Comparison of ENCODE assay signal across 12 cellular contexts in genomic region chrX:136030357-136031225, GRCh38. TPM values are rescaled to one million over a fixed set of nuclear protein-coding genes. Genes with fewer than 3 reads are reported as not detected.
DNase-seq lines count a peak whose midpoint lies in the region; ATAC-seq, FAIRE-seq and TF ChIP-seq lines count a peak whose summit lies in the region.
"Had no signal": no experiment of that assay in that cellular context is flagged by ENCODE, and none has a peak within 500 bp of the region (broad histone marks: within the 10 kb centered on the region; RNA-seq: fewer than 3 reads in every experiment).

No MANE protein-coding gene starts in this region.

- H3K36me3 ChIP-seq in right lobe of liver: no peaks in the 10 kb centered on the region
- H3K36me3 ChIP-seq in HepG2 (replicated peaks in 1 of 2; ENCODE audit: control insufficient read depth in 1 of 2, insufficient read depth in 2 of 2, low read length in 2 of 2): no peaks in the 10 kb centered on the region
- H3K36me3 ChIP-seq in aorta (ENCODE audit: control insufficient read depth in 1 of 2, insufficient read depth in 2 of 2, low read length in 1 of 2): no peaks in the 10 kb centered on the region

- TF ChIP-seq POLR2A in right lobe of liver (IDR thresholded peaks at IDR 0.05) (no peak), HepG2 (IDR thresholded peaks at IDR 0.05; ENCODE audit: insufficient read depth in 1 of 2, low read depth in 2 of 2, low read length in 2 of 2) (no peak)

- intact Hi-C loops in right lobe of liver (cut with DNase I): loop anchor here in 1 of 2 donors (10.0 kb wide), 1 partner anchor 134 kb away; no protein-coding TSS in a partner anchor
- intact Hi-C loops in HepG2 (cut with micrococcal nuclease; ENCODE audit: unreplicated experiment): no loop called here
- intact Hi-C loops in aorta (cut with DNase I): loop anchor here (5.0 kb wide), 2 partner anchors 92 to 132 kb away; no protein-coding TSS in a partner anchor

- H2AFZ ChIP-seq in HepG2 (ENCODE audit: low read length): no peak overlapping the region

- H3K9ac ChIP-seq in HepG2 (ENCODE audit: insufficient read depth, low read depth, low read length): no peak overlapping the region

- no peaks in the 10 kb centered on the region for H3K9me3 ChIP-seq in right lobe of liver
- H3K9me3 ChIP-seq in HepG2 (ENCODE audit: low read length): no peaks in the 10 kb centered on the region
- no peaks in the 10 kb centered on the region for H3K9me3 ChIP-seq in aorta (ENCODE audit: control insufficient read depth, low read length)

- H3K27me3 ChIP-seq in right lobe of liver (no peaks in the 10 kb centered on the region), HepG2 (ENCODE audit: control insufficient read depth in 1 of 2, insufficient read depth in 2 of 2, low read length in 2 of 2) (no peaks in the 10 kb centered on the region), aorta (ENCODE audit: control insufficient read depth in 1 of 2, insufficient read depth in 2 of 2, low read length in 1 of 2) (no peaks in the 10 kb centered on the region)

- CTCF ChIA-PET in HepG2 (lab: Yijun Ruan, JAX; ENCODE audit: low intra/inter-chr PET ratio, low total read pairs): interaction anchor here (3.2 kb wide), 1 partner anchor 179 kb away, joined by 12 read pairs; no protein-coding TSS in a partner anchor
- CTCF ChIA-PET in HEK293T (lab: Yijun Ruan, JAX): interaction anchor here (0.8 to 3.4 kb wide), 5 partner anchors 132 to 238 kb away, joined by 3 to 57 read pairs (median 7); no protein-coding TSS in a partner anchor

- H3K4me1 ChIP-seq in right lobe of liver (no peaks in the 10 kb centered on the region), HepG2 (ENCODE audit: insufficient read depth, low read length) (no peaks in the 10 kb centered on the region), aorta (ENCODE audit: control insufficient read depth in 1 of 2, insufficient read depth in 2 of 2, low read length in 2 of 2) (no peaks in the 10 kb centered on the region)

- TF ChIP-seq RAD21 in HepG2 (CRISPR knock-in tag; IDR thresholded peaks at IDR 0.05): no peak

- no TSS peak for BruUV-seq in HepG2 (replicated peaks; lab: Mats Ljungman, UMichigan)

- no peak for FAIRE-seq in HepG2 (lab: Jason Lieb, UNC)

- H3K27ac ChIP-seq in right lobe of liver (peak overlapping the region in 1 of 3 donors; percentile 3), HepG2 (ENCODE audit: extremely low read length, insufficient read depth, low read length) (no peak overlapping the region), aorta (ENCODE audit: low read depth in 1 of 2, low read length in 2 of 2) (peak overlapping the region; percentile 87 to 97)
- H3K27ac ChIP-seq: 22Rv1, HL-60 had no signal

- POLR2A ChIA-PET in HepG2 (lab: Yijun Ruan, JAX) (no interaction called here), HEK293T (lab: Yijun Ruan, JAX) (interaction anchor here (0.8 to 2.5 kb wide), 2 partner anchors 35 to 466 kb away, joined by 3 to 8 read pairs; no protein-coding TSS in a partner anchor)

- H3K4me3 ChIP-seq in right lobe of liver (no peak overlapping the region), HepG2 (replicated peaks in 1 of 3; ENCODE audit: insufficient read depth in 1 of 3, low read depth in 2 of 3, low read length in 3 of 3) (no peak overlapping the region), fibroblast of mammary gland (ENCODE audit: control insufficient read depth, low read depth, low read length) (no peak overlapping the region), aorta (ENCODE audit: low read length in 2 of 2) (no peak overlapping the region)

- in situ Hi-C loops in HepG2 (cut with HindIII; ENCODE audit: extremely low pct_ligation_motif_present, low pct_unique_long_range_greater_than_20kb): loop anchor here (10.0 kb wide), 1 partner anchor 134 kb away; no protein-coding TSS in a partner anchor

- no peaks in the 10 kb centered on the region for H4K20me1 ChIP-seq in HepG2 (ENCODE audit: insufficient read depth, low read length)

- TF ChIP-seq EP300 in HepG2 (IDR thresholded peaks at IDR 0.05; ENCODE audit: low read depth in 2 of 2, low read length in 2 of 2): no peak
- no peak for TF ChIP-seq EP300 in HepG2 (CRISPR knock-in tag; IDR thresholded peaks at IDR 0.05; ENCODE audit: borderline replicate concordance)

- DNase-seq in right lobe of liver (no peak), HepG2 (ENCODE audit: low spot score) (no peak), fibroblast of mammary gland (ENCODE audit: low read depth) (peak; percentile 63), myocyte (ENCODE audit: low read depth) (peak; percentile 75), aorta (peak; percentile 64 to 76), HEK293T (ENCODE audit: extremely low spot score) (no peak), midbrain (lab: John Stamatoyannopoulos, UW) (no peak)
- DNase-seq: effector memory CD8-positive, alpha-beta T cell; NCI-H2171 treated with DMSO at 0.1 percent for 48 hours had no signal

- TF ChIP-seq CTCF in right lobe of liver (IDR thresholded peaks at IDR 0.05) (no peak), HepG2 (CRISPR knock-in tag; IDR thresholded peaks at IDR 0.05) (no peak), fibroblast of mammary gland (conservative IDR thresholded peaks at IDR 0.05; ENCODE audit: control insufficient read depth, insufficient read depth, low read depth, low read length) (no peak)

- ATAC-seq in right lobe of liver (peak; percentile 29 to 70 (median 48)), HepG2 (no peak), aorta (ENCODE audit: low FRiP score) (peak; percentile 68), HG02884 (IDR thresholded peaks at IDR 0.05; ENCODE audit: unreplicated experiment) (no peak)
- ATAC-seq: effector memory CD8-positive, alpha-beta T cell had no signal

- H3K79me2 ChIP-seq in HepG2 (ENCODE audit: insufficient read depth, low read length): no peaks in the 10 kb centered on the region

- no peak overlapping the region for H3K4me2 ChIP-seq in HepG2 (ENCODE audit: low read depth, low read length)

- WGBS in right lobe of liver (ENCODE audit: insufficient coverage, low coverage, low lambda C conversion rate, missing lambda C conversion rate): 44% methylated on average over 9 of the region's 9 CpGs
- 90% methylated on average over 7 of the region's 9 CpGs for WGBS in HepG2 (ENCODE audit: low lambda C conversion rate)
- 6 to 23% methylated on average over 9 of the region's 9 CpGs for WGBS in aorta, 2 donors

TF ChIP-seq in HEK293T, 16 proteins besides CTCF, POLR2A, EP300 and RAD21 (continues in another document):
- no peak for TF ChIP-seq ZNF384 (IDR thresholded peaks at IDR 0.05)
- no peak for TF ChIP-seq TARDBP (IDR thresholded peaks at IDR 0.05)

RNA-seq across cellular contexts. Expression of gene SLC9A6, which starts 45.4 kb away (rescaled TPM):
- 1 to 10 TPM; 3.6 to 7.6 (median 4.9) TPM for total RNA-seq in right lobe of liver
- 5.1 and 8.0 TPM in 2 replicates for total RNA-seq in HepG2 (2016; rRNA removed; fragmentation: Illumina TruSeq; extraction: Trizol)
- 0.81 and 1.1 TPM in 2 replicates for total RNA-seq in HepG2 (2016; cell fraction: cytosol; rRNA removed; fragmentation: Illumina TruSeq; extraction: Trizol; ENCODE audit: low read depth)
- total RNA-seq in HepG2 (2016; cell fraction: insoluble cytoplasmic fraction; rRNA removed; fragmentation: Illumina TruSeq; extraction: Trizol): 4.6 and 9.6 TPM in 2 replicates
- total RNA-seq in HepG2 (2016; cell fraction: membrane; rRNA removed; fragmentation: Illumina TruSeq; extraction: Trizol): 2.4 and 3.5 TPM in 2 replicates
- total RNA-seq in HepG2 (2016; cell fraction: nucleus; rRNA removed; fragmentation: Illumina TruSeq; extraction: Trizol): 8.9 and 11.4 TPM in 2 replicates
- 3.9 TPM in 2 replicates for polyA plus RNA-seq in HepG2 (2011; rRNA removed)
- polyA plus RNA-seq in HepG2 (2011; cell fraction: cytosol; rRNA removed): 2.5 and 4.2 TPM in 2 replicates
- polyA plus RNA-seq in HepG2 (2011; cell fraction: nucleus; rRNA removed): 1.8 and 2.2 TPM in 2 replicates
- polyA plus RNA-seq in HepG2 (2012): 3.2 and 3.3 TPM in 2 replicates
- 0.33 and 0.44 TPM in 2 replicates for polyA plus RNA-seq in HepG2 (2016; cell fraction: cytosol; fragmentation: Illumina TruSeq; extraction: Trizol; ENCODE audit: low read depth)
- polyA plus RNA-seq in HepG2 (2016; cell fraction: insoluble cytoplasmic fraction; fragmentation: Illumina TruSeq; extraction: Trizol; ENCODE audit: low read depth): 4.4 and 5.3 TPM in 2 replicates
- 1.2 and 1.6 TPM in 2 replicates for polyA plus RNA-seq in HepG2 (2016; cell fraction: membrane; fragmentation: Illumina TruSeq; extraction: Trizol; ENCODE audit: low read depth)
- polyA plus RNA-seq in HepG2 (2016; cell fraction: nucleus; fragmentation: Illumina TruSeq; extraction: Trizol; ENCODE audit: insufficient read depth, low read depth): 11.4 and 13.9 TPM in 2 replicates
- 12.2 and 28.7 TPM in 2 replicates for polyA minus RNA-seq in HepG2 (2011; rRNA and poly(A)+ RNA removed; ENCODE audit: low replicate concordance)
- polyA minus RNA-seq in HepG2 (2011; cell fraction: cytosol; rRNA and poly(A)+ RNA removed): 5.9 and 6.9 TPM in 2 replicates
- 6.1 and 6.7 TPM in 2 replicates for polyA minus RNA-seq in HepG2 (2011; cell fraction: nucleus; rRNA and poly(A)+ RNA removed)
- total RNA-seq in myocyte: 14.9 and 20.1 TPM in 2 replicates
- 10.2 TPM for polyA plus RNA-seq in myocyte (2012)
- 10 to 100 TPM; 14.7 to 17.2 TPM for total RNA-seq in aorta
- 10 to 100 TPM in 1 of 2 donors, 1 to 10 TPM in 1; 7.0 to 16.7 TPM for polyA plus RNA-seq in aorta

RNA-seq across cellular contexts. Expression of gene MMGT1, which starts 56.8 kb away (rescaled TPM):
- 1 to 10 TPM; 4.4 to 7.4 (median 6.4) TPM for total RNA-seq in right lobe of liver
- total RNA-seq in HepG2 (2016; rRNA removed; fragmentation: Illumina TruSeq; extraction: Trizol): 7.4 and 7.5 TPM in 2 replicates
- total RNA-seq in HepG2 (2016; cell fraction: cytosol; rRNA removed; fragmentation: Illumina TruSeq; extraction: Trizol; ENCODE audit: low read depth): 1.1 and 1.2 TPM in 2 replicates
- total RNA-seq in HepG2 (2016; cell fraction: insoluble cytoplasmic fraction; rRNA removed; fragmentation: Illumina TruSeq; extraction: Trizol): 7.8 and 7.9 TPM in 2 replicates
- total RNA-seq in HepG2 (2016; cell fraction: membrane; rRNA removed; fragmentation: Illumina TruSeq; extraction: Trizol): 5.4 and 6.7 TPM in 2 replicates
- 9.4 and 10.7 TPM in 2 replicates for total RNA-seq in HepG2 (2016; cell fraction: nucleus; rRNA removed; fragmentation: Illumina TruSeq; extraction: Trizol)
- 7.1 and 8.8 TPM in 2 replicates for polyA plus RNA-seq in HepG2 (2011; rRNA removed)
- 4.9 and 8.3 TPM in 2 replicates for polyA plus RNA-seq in HepG2 (2011; cell fraction: cytosol; rRNA removed)
- 1.8 and 2.6 TPM in 2 replicates for polyA plus RNA-seq in HepG2 (2011; cell fraction: nucleus; rRNA removed)
- polyA plus RNA-seq in HepG2 (2012): 8.6 and 8.8 TPM in 2 replicates
- polyA plus RNA-seq in HepG2 (2016; cell fraction: cytosol; fragmentation: Illumina TruSeq; extraction: Trizol; ENCODE audit: low read depth): 1.1 and 1.2 TPM in 2 replicates
- polyA plus RNA-seq in HepG2 (2016; cell fraction: insoluble cytoplasmic fraction; fragmentation: Illumina TruSeq; extraction: Trizol; ENCODE audit: low read depth): 7.7 and 8.7 TPM in 2 replicates
- polyA plus RNA-seq in HepG2 (2016; cell fraction: membrane; fragmentation: Illumina TruSeq; extraction: Trizol; ENCODE audit: low read depth): 4.1 and 4.6 TPM in 2 replicates
- 11.7 and 12.0 TPM in 2 replicates for polyA plus RNA-seq in HepG2 (2016; cell fraction: nucleus; fragmentation: Illumina TruSeq; extraction: Trizol; ENCODE audit: insufficient read depth, low read depth)
- polyA minus RNA-seq in HepG2 (2011; rRNA and poly(A)+ RNA removed; ENCODE audit: low replicate concordance): 9.7 and 15.2 TPM in 2 replicates
- polyA minus RNA-seq in HepG2 (2011; cell fraction: cytosol; rRNA and poly(A)+ RNA removed): 9.1 and 11.5 TPM in 2 replicates
- polyA minus RNA-seq in HepG2 (2011; cell fraction: nucleus; rRNA and poly(A)+ RNA removed): 7.2 and 9.0 TPM in 2 replicates
- 26.7 and 31.6 TPM in 2 replicates for total RNA-seq in myocyte
- 16.8 TPM for polyA plus RNA-seq in myocyte (2012)
- 10 to 100 TPM; 27.8 to 33.1 TPM for total RNA-seq in aorta
- 10 to 100 TPM; 19.3 to 25.3 TPM for polyA plus RNA-seq in aorta

Comparison
In these comparisons a context has a peak if more than half of its experiments do, and no peak if none do; other contexts are left out.
1. ATAC-seq: peak in right lobe of liver (4 of 4) and aorta (single experiment); none in HepG2 (single experiment) and HG02884 (single experiment).
2. DNase-seq: peak in fibroblast of mammary gland (single experiment), myocyte (single experiment) and aorta (2 of 2); none in right lobe of liver (0 of 3), HepG2 (single experiment), HEK293T (single experiment) and midbrain (single experiment).